ENCODE assay signal across 13 cellular contexts in the genomic region with DNA sequence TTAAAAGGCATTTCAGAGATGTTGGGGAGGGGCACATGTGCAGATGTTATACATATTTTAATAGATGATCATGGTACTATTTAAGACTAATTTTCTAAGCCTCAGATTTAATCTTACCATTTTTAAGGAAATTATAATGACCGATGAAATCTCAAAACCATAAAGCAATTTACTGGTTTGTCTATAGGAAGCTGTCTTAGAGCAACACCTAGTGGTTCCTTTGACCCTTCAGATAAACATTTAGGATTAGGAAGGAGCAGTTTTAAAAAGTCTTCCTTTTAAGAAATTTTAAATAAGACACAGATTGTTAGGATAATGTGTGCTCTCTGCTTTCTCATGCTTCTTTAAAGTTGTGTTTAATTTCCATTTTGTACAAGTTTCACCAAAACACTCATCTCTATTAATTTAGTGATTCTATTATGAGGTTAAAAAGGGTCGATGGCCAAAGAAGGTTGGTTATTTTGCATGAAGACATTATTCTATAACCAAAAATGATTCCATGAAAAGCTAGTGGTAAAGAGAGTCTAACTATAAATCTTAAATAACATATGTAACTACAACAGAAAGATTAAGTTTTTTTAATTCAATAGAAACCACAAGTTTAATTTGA.
DNase-seq lines count a peak whose midpoint lies in the region; ATAC-seq, FAIRE-seq and TF ChIP-seq lines count a peak whose summit lies in the region.
"Had no signal": no experiment of that assay in that cellular context is flagged by ENCODE, and none has a peak within 500 bp of the region (broad histone marks: within the 10 kb centered on the region; RNA-seq: fewer than 3 reads in every experiment).

No MANE protein-coding gene starts in this region.

- H3K79me2 ChIP-seq in keratinocyte (ENCODE audit: control insufficient read depth, insufficient read depth, low read length), result no peaks in the 10 kb centered on the region

- dilution Hi-C loops in keratinocyte (cut with MboI; ENCODE audit: extremely low pct_ligation_motif_present, low sequenced_read_pairs), result no loop called here

- H3K9me3 ChIP-seq in keratinocyte (ENCODE audit: control insufficient read depth, low read depth, low read length), result no peaks in the 10 kb centered on the region

- H2AFZ ChIP-seq in keratinocyte (ENCODE audit: control insufficient read depth, low read length), result no peak overlapping the region

- no peaks in the 10 kb centered on the region for H3K36me3 Mint-ChIP-seq in activated CD8-positive, alpha-beta T cell treated with anti-CD3 and anti-CD28 coated beads for 36 hours (ENCODE audit: low read depth)
- H3K36me3 Mint-ChIP-seq: stimulated activated memory B cell treated with anti-CD40 and anti-IgM and Interleukin-4, amounts not matched to agents 10 μg/mL and 1 μg/mL and 100 μg/mL, for 72 hours had no signal

- no peak for FAIRE-seq in keratinocyte (lab: Jason Lieb, UNC)

- H3K4me2 ChIP-seq in keratinocyte (ENCODE audit: control insufficient read depth, extremely low read depth, insufficient read depth, low read depth, low read length), result no peak overlapping the region

- no peaks in the 10 kb centered on the region for H3K4me1 Mint-ChIP-seq in activated CD8-positive, alpha-beta T cell treated with anti-CD3 and anti-CD28 coated beads for 36 hours (ENCODE audit: low read depth)
- H3K4me1 Mint-ChIP-seq: activated CD4-positive, alpha-beta T cell treated with anti-CD3 and anti-CD28 coated beads for 36 hours; stimulated activated memory B cell treated with anti-CD40 and anti-IgM and Interleukin-4, amounts not matched to agents 10 μg/mL and 1 μg/mL and 100 μg/mL, for 72 hours had no signal

- no peak overlapping the region for H3K4me3 Mint-ChIP-seq in activated CD8-positive, alpha-beta T cell treated with anti-CD3 and anti-CD28 coated beads for 36 hours
- H3K4me3 Mint-ChIP-seq: activated CD4-positive, alpha-beta T cell treated with anti-CD3 and anti-CD28 coated beads for 36 hours; stimulated activated memory B cell treated with anti-CD40 and anti-IgM and Interleukin-4, amounts not matched to agents 10 μg/mL and 1 μg/mL and 100 μg/mL, for 72 hours had no signal

- peak; percentile 36 for DNase-seq in G401 (ENCODE audit: low spot score)
- DNase-seq in KG1 (lab: John Stamatoyannopoulos, UW), result peak; percentile 3
- DNase-seq in SKM-1 (lab: John Stamatoyannopoulos, UW; ENCODE audit: unreplicated experiment), result peak; percentile 12
- no peak for DNase-seq in keratinocyte (ENCODE audit: low read depth, low spot score)
- DNase-seq in HK-2 (ENCODE audit: unreplicated experiment), result no peak
- DNase-seq in activated CD8-positive, alpha-beta T cell treated with anti-CD3 and anti-CD28 coated beads for 36 hours, result no peak
- DNase-seq: activated CD4-positive, alpha-beta T cell treated with anti-CD3 and anti-CD28 coated beads for 36 hours; central memory CD4-positive, alpha-beta T cell; hypothalamus; right cardiac atrium had no signal

- H4K20me1 ChIP-seq in keratinocyte (ENCODE audit: control insufficient read depth, extremely low read depth, insufficient read depth, low read length), result no peaks in the 10 kb centered on the region

- H3K27me3 ChIP-seq in keratinocyte (ENCODE audit: control insufficient read depth, extremely low read depth, insufficient read depth, low read length), result no peaks in the 10 kb centered on the region

- H3K4me1 ChIP-seq in keratinocyte (ENCODE audit: control insufficient read depth, extremely low read depth, insufficient read depth, low read length), result no peaks in the 10 kb centered on the region

- CTCF ChIA-PET in activated CD8-positive, alpha-beta T cell treated with anti-CD3 and anti-CD28 coated beads for 36 hours (lab: Charles Lee), result interaction anchor here (1.6 kb wide), 1 partner anchor 16 kb away, joined by 4 read pairs; no protein-coding TSS in a partner anchor

- POLR2A ChIA-PET in activated CD8-positive, alpha-beta T cell treated with anti-CD3 and anti-CD28 coated beads for 36 hours (lab: Charles Lee), result no interaction called here

- no peak overlapping the region for H3K4me3 ChIP-seq in keratinocyte (ENCODE audit: control insufficient read depth in 2 of 3, extremely low read depth in 1 of 3, insufficient read depth in 2 of 3, low read depth in 1 of 3, low read length in 3 of 3)

- no peaks in the 10 kb centered on the region for H3K27me3 Mint-ChIP-seq in activated CD8-positive, alpha-beta T cell treated with anti-CD3 and anti-CD28 coated beads for 36 hours
- H3K27me3 Mint-ChIP-seq: stimulated activated memory B cell treated with anti-CD40 and anti-IgM and Interleukin-4, amounts not matched to agents 10 μg/mL and 1 μg/mL and 100 μg/mL, for 72 hours had no signal

- intact Hi-C loops in activated CD8-positive, alpha-beta T cell treated with anti-CD3 and anti-CD28 coated beads for 36 hours (cut with micrococcal nuclease), result no loop called here

- H3K9me1 ChIP-seq in keratinocyte (ENCODE audit: control insufficient read depth, extremely low read depth, insufficient read depth, low read length), result no peaks in the 10 kb centered on the region

- TF ChIP-seq CTCF in keratinocyte (optimal IDR thresholded peaks at IDR 0.05 in 1 of 3, IDR thresholded peaks at IDR 0.05 in 1 of 3, conservative IDR thresholded peaks at IDR 0.05 in 1 of 3; ENCODE audit: extremely low read depth in 1 of 3, insufficient read depth in 2 of 3, low read length in 3 of 3), result peak in 2 of 3 experiments; percentile 28 to 37
- TF ChIP-seq CTCF in activated CD8-positive, alpha-beta T cell treated with anti-CD3 and anti-CD28 coated beads for 36 hours (IDR thresholded peaks at IDR 0.05), result no peak

- H3K27ac ChIP-seq in keratinocyte (ENCODE audit: control insufficient read depth, insufficient read depth, low read length), result no peak overlapping the region

- ATAC-seq in HG02840 (IDR thresholded peaks at IDR 0.05; ENCODE audit: low FRiP score, unreplicated experiment), result no peak
- ATAC-seq in GM21526 (IDR thresholded peaks at IDR 0.05; ENCODE audit: low FRiP score, unreplicated experiment), result no peak
- ATAC-seq in activated CD8-positive, alpha-beta T cell treated with anti-CD3 and anti-CD28 coated beads for 36 hours, result no peak
- ATAC-seq: activated CD4-positive, alpha-beta T cell treated with anti-CD3 and anti-CD28 coated beads for 36 hours; right cardiac atrium; stimulated activated memory B cell treated with anti-CD40 and anti-IgM and Interleukin-4, amounts not matched to agents 10 μg/mL and 1 μg/mL and 100 μg/mL, for 72 hours had no signal

- no peaks in the 10 kb centered on the region for H3K36me3 ChIP-seq in keratinocyte (ENCODE audit: control insufficient read depth in 2 of 2, extremely low read depth in 1 of 2, insufficient read depth in 2 of 2, low read length in 2 of 2)

- no peak overlapping the region for H3K27ac Mint-ChIP-seq in activated CD8-positive, alpha-beta T cell treated with anti-CD3 and anti-CD28 coated beads for 36 hours
- H3K27ac Mint-ChIP-seq: activated CD4-positive, alpha-beta T cell treated with anti-CD3 and anti-CD28 coated beads for 36 hours; stimulated activated memory B cell treated with anti-CD40 and anti-IgM and Interleukin-4, amounts not matched to agents 10 μg/mL and 1 μg/mL and 100 μg/mL, for 72 hours had no signal

- H3K9ac ChIP-seq in keratinocyte (ENCODE audit: control insufficient read depth, extremely low read depth, insufficient read depth, low read length), result no peak overlapping the region

- in situ Hi-C loops in G401 (cut with HindIII; ENCODE audit: low sequenced_read_pairs), result no loop called here

- no peaks in the 10 kb centered on the region for H3K9me3 Mint-ChIP-seq in activated CD8-positive, alpha-beta T cell treated with anti-CD3 and anti-CD28 coated beads for 36 hours
- H3K9me3 Mint-ChIP-seq: stimulated activated memory B cell treated with anti-CD40 and anti-IgM and Interleukin-4, amounts not matched to agents 10 μg/mL and 1 μg/mL and 100 μg/mL, for 72 hours had no signal

Comparison
In these comparisons a context has a peak if more than half of its experiments do, and no peak if none do; other contexts are left out.
1. DNase-seq: peak in G401 (single experiment), KG1 (single experiment) and SKM-1 (single experiment); none in keratinocyte (single experiment), HK-2 (single experiment) and activated CD8-positive, alpha-beta T cell treated with anti-CD3 and anti-CD28 coated beads for 36 hours (single experiment).